ENCODE assay signal across 1 cellular context in genomic region chr11:122656073-122656630, GRCh38.
A peak's percentile ranks its signal among the peaks of the same experiment; 100 is the strongest.
TF ChIP-seq lines count a peak whose summit lies in the region.

No MANE protein-coding gene starts in this region.

TF ChIP-seq in K562, 482 proteins besides CTCF, POLR2A, EP300 and RAD21 (continued from another document):
- TF ChIP-seq GMEB1 (CRISPR knock-in tag; IDR thresholded peaks at IDR 0.05) (no peak), UBTF (IDR thresholded peaks at IDR 0.05; ENCODE audit: borderline replicate concordance in 1 of 2, low read depth in 2 of 2, low read length in 2 of 2) (0 out of 4 replicates have a peak, but pooled peaks of 1 of the 2 experiments have one; percentile 17), SRF (CRISPR knock-in tag; IDR thresholded peaks at IDR 0.05) (no peak), CTBP1 (IDR thresholded peaks at IDR 0.05; ENCODE audit: borderline replicate concordance) (0 out of 2 replicates have a peak, but pooled peaks have one; percentile 22), KDM2B (CRISPR knock-in tag; IDR thresholded peaks at IDR 0.05) (peak; percentile 68; the same call in 1 of the 2 replicates), TFE3 (CRISPR knock-in tag; IDR thresholded peaks at IDR 0.05) (no peak)
